In genomic region chr2:130894326-130894942, GRCh38 we compare ENCODE assay signal across 20 cellular contexts. TPM values are rescaled to one million over a fixed set of nuclear protein-coding genes. Genes with fewer than 3 reads are reported as not detected.
"Had no signal": no experiment of that assay in that cellular context is flagged by ENCODE, and none has a peak within 500 bp of the region (broad histone marks: within the 10 kb centered on the region; RNA-seq: fewer than 3 reads in every experiment).

No MANE protein-coding gene starts in this region.

- H3K27me3 ChIP-seq: hepatocyte, right lobe of liver, thyroid gland had no signal

- FAIRE-seq: frontal cortex, TTC549 had no signal

- H3K36me3 ChIP-seq: right lobe of liver, thyroid gland, WERI-Rb-1 had no signal

- H3K9me3 ChIP-seq: right lobe of liver, thyroid gland had no signal

- ATAC-seq: activated CD8-positive, alpha-beta T cell treated with anti-CD3 and anti-CD28 coated beads, Interleukin-2, amount 10 ng/mL, durations not matched to agents 7 days and 5 days; activated naive CD4-positive, alpha-beta T cell treated with anti-CD3 and anti-CD28 coated beads, Interleukin-2, amount 50 U/mL, for 72 hours had no signal

- H3K27ac ChIP-seq: coronary artery, hepatocyte, right lobe of liver, thyroid gland, WERI-Rb-1 had no signal

- H3K4me3 ChIP-seq: coronary artery, hepatocyte, right lobe of liver, skin epidermis, thyroid gland had no signal

- H2AFZ ChIP-seq: hepatocyte had no signal

- DNase-seq: activated CD4-positive, alpha-beta T cell treated with anti-CD3 and anti-CD28 coated beads, Interleukin-2, amount 10 ng/mL, durations not matched to agents 7 days and 5 days; activated CD4-positive, CD25-positive, alpha-beta regulatory T cell treated with anti-CD3 and anti-CD28 coated beads, Interleukin-2, amount 50 U/mL, for 72 hours; activated CD8-positive, alpha-beta T cell treated with anti-CD3 and anti-CD28 coated beads, Interleukin-2, amount 10 ng/mL, durations not matched to agents 7 days and 5 days; activated gamma-delta T cell; endodermal cell; glutamatergic neuron; immature natural killer cell; nucleus accumbens; right lobe of liver; stimulated activated CD4-positive, alpha-beta T cell treated with anti-CD3 and anti-CD28 coated beads, Interleukin-1b, Interleukin-23, amount 100 ng/mL, for 48 hours; substantia nigra; T-helper 1 cell; thyroid gland; WERI-Rb-1 had no signal

- H3K4me1 ChIP-seq: right lobe of liver had no signal

- H3K4me2 ChIP-seq: hepatocyte had no signal

RNA-seq across cellular contexts. Expression of gene ARHGEF4, which starts 57.7 kb away (rescaled TPM):
- polyA plus RNA-seq: immature natural killer cell had no signal
